ENCODE assay signal across 1 cellular context in genomic region chr6:152980656-152981055, GRCh38.
TF ChIP-seq lines count a peak whose summit lies in the region.

No MANE protein-coding gene starts in this region.

TF ChIP-seq in SK-N-SH, 30 proteins besides CTCF, POLR2A, EP300 and RAD21 (continued from another document):
- no peak for TF ChIP-seq REST (IDR thresholded peaks at IDR 0.05; ENCODE audit: low read depth, low read length)
- TF ChIP-seq POLR2AphosphoS5 (IDR thresholded peaks at IDR 0.05; ENCODE audit: low read depth, low read length) = no peak
- no peak for TF ChIP-seq USF2 (IDR thresholded peaks at IDR 0.05; ENCODE audit: borderline replicate concordance, low read depth, low read length)
- no peak for TF ChIP-seq MAX (IDR thresholded peaks at IDR 0.05; ENCODE audit: low read depth)
- no peak for TF ChIP-seq RCOR1 (IDR thresholded peaks at IDR 0.05; ENCODE audit: low read length)
- TF ChIP-seq RFX5 (IDR thresholded peaks at IDR 0.05; ENCODE audit: low read length) = no peak
- no peak for TF ChIP-seq ELF1 (IDR thresholded peaks at IDR 0.05)
- no peak for TF ChIP-seq TCF12 (IDR thresholded peaks at IDR 0.05)
- no peak for TF ChIP-seq JUND (IDR thresholded peaks at IDR 0.05)
- no peak for TF ChIP-seq TEAD4 (IDR thresholded peaks at IDR 0.05; ENCODE audit: borderline replicate concordance, insufficient read depth)
